In genomic region chr19:2774083-2774679, GRCh38 we compare ENCODE assay signal across 18 cellular contexts. TPM values are rescaled to one million over a fixed set of nuclear protein-coding genes. Genes with fewer than 3 reads are reported as not detected.
DNase-seq lines count a peak whose midpoint lies in the region; ATAC-seq and TF ChIP-seq lines count a peak whose summit lies in the region.
"Had no signal": no experiment of that assay in that cellular context is flagged by ENCODE, and none has a peak within 500 bp of the region (broad histone marks: within the 10 kb centered on the region; RNA-seq: fewer than 3 reads in every experiment).

No MANE protein-coding gene starts in this region.

- H3K18ac ChIP-seq in trophoblast cell (ENCODE audit: low read length) = no peak overlapping the region

- no peak overlapping the region for H3K4me3 Mint-ChIP-seq in CD4-positive, CD25-positive, alpha-beta regulatory T cell

- H3K4me1 ChIP-seq in CD4-positive, CD25-positive, alpha-beta regulatory T cell (ENCODE audit: control insufficient read depth, insufficient read depth, low read length, poor library complexity, severe bottlenecking) = peaks cover 16% of the 10 kb centered on the region
- peaks cover 13% of the 10 kb centered on the region for H3K4me1 ChIP-seq in NT2/D1 (ENCODE audit: insufficient read depth, insufficient read length)
- H3K4me1 ChIP-seq in trophoblast cell (ENCODE audit: control insufficient read depth in 1 of 2, insufficient read depth in 2 of 2, low read length in 2 of 2) = peaks cover 21 to 22% of the 10 kb centered on the region in 2 experiments
- H3K4me1 ChIP-seq in stomach = peaks cover 17 to 69% (median 52%) of the 10 kb centered on the region in 4 donors

- H3K27ac ChIP-seq in CD4-positive, CD25-positive, alpha-beta regulatory T cell (ENCODE audit: insufficient read depth, low read length, poor library complexity, severe bottlenecking) = no peak overlapping the region
- H3K27ac ChIP-seq in trophoblast cell (ENCODE audit: low read depth, low read length) (no peak overlapping the region), stomach (peak overlapping the region in 2 of 5 donors; percentile 71 to 82)
- H3K27ac ChIP-seq: hepatocyte had no signal

- H3K9ac ChIP-seq in NT2/D1 (ENCODE audit: insufficient read length, low read depth) = peak overlapping the region; percentile 10
- no peak overlapping the region for H3K9ac ChIP-seq in trophoblast cell (ENCODE audit: low read length)
- H3K9ac ChIP-seq: SK-N-SH had no signal

- H3K27ac Mint-ChIP-seq in CD4-positive, CD25-positive, alpha-beta regulatory T cell = peak overlapping the region; percentile 64 to 91 (median 82)

- peaks cover 3% of the 10 kb centered on the region for H3K36me3 ChIP-seq in CD4-positive, CD25-positive, alpha-beta regulatory T cell (ENCODE audit: control insufficient read depth, insufficient read depth, low read length)
- H3K36me3 ChIP-seq in NT2/D1 (ENCODE audit: insufficient read depth, insufficient read length, low read length) (peaks cover 79% of the 10 kb centered on the region), trophoblast cell (ENCODE audit: control insufficient read depth in 1 of 2, insufficient read depth in 2 of 2, low read length in 2 of 2) (peaks cover 41 to 50% of the 10 kb centered on the region in 2 experiments), stomach (peaks cover 0 to 36% (median 26%) of the 10 kb centered on the region in 4 donors)
- H3K36me3 ChIP-seq: thoracic aorta had no signal

- H2AK5ac ChIP-seq in trophoblast cell (ENCODE audit: low read length) = no peak overlapping the region

- H2AFZ ChIP-seq in trophoblast cell (ENCODE audit: insufficient read depth, low read length, poor library complexity) = no peak overlapping the region
- H2AFZ ChIP-seq: hepatocyte had no signal

- H2BK5ac ChIP-seq in trophoblast cell (ENCODE audit: low read depth, low read length, poor library complexity) = no peak overlapping the region

- peaks cover 5 to 35% (median 23%) of the 10 kb centered on the region in 4 donors for H3K4me1 Mint-ChIP-seq in CD4-positive, CD25-positive, alpha-beta regulatory T cell

- no CpG with 5 or more reads among the region's 32 CpGs for WGBS in trophoblast cell (ENCODE audit: extremely low coverage, insufficient coverage, insufficient read length)
- WGBS in stomach, 5 donors = 86 to 90% (median 88%) methylated on average over 25 to 32 of the region's 32 CpGs

- TF ChIP-seq POLR2A in stomach (IDR thresholded peaks at IDR 0.05) = no peak

- H3K36me3 Mint-ChIP-seq in CD4-positive, CD25-positive, alpha-beta regulatory T cell = peaks cover 10% of the 10 kb centered on the region

- no peak overlapping the region for H3K4me2 ChIP-seq in trophoblast cell (ENCODE audit: low read length)
- H3K4me2 ChIP-seq: hepatocyte, SK-N-SH had no signal

- H2BK120ac ChIP-seq in trophoblast cell (ENCODE audit: insufficient read depth, low read length, poor library complexity) = no peak overlapping the region

- no peak overlapping the region for H3K4me3 ChIP-seq in CD4-positive, CD25-positive, alpha-beta regulatory T cell (ENCODE audit: low read depth, low read length)
- H3K4me3 ChIP-seq in NT2/D1 (ENCODE audit: insufficient read length, low read depth) (no peak overlapping the region), trophoblast cell (ENCODE audit: low read depth, low read length) (no peak overlapping the region), stomach (no peak overlapping the region)
- H3K4me3 ChIP-seq: coronary artery, esophagus muscularis mucosa, hepatocyte, thoracic aorta had no signal

- H3K14ac ChIP-seq in trophoblast cell (ENCODE audit: low read length) = no peak overlapping the region

- no peak for TF ChIP-seq EP300 in stomach (IDR thresholded peaks at IDR 0.05)

- H4K8ac ChIP-seq in trophoblast cell (ENCODE audit: low read depth, low read length) = no peak overlapping the region

- no peaks in the 10 kb centered on the region for H3K27me3 ChIP-seq in CD4-positive, CD25-positive, alpha-beta regulatory T cell (ENCODE audit: control insufficient read depth, insufficient read depth, low read length)
- H3K27me3 ChIP-seq in NT2/D1 (ENCODE audit: insufficient read depth, insufficient read length) = no peaks in the 10 kb centered on the region
- H3K27me3 ChIP-seq in trophoblast cell (ENCODE audit: insufficient read depth, low read length) = no peaks in the 10 kb centered on the region
- H3K27me3 ChIP-seq in stomach = no peaks in the 10 kb centered on the region
- H3K27me3 ChIP-seq: esophagus muscularis mucosa, hepatocyte had no signal

- ATAC-seq in CD4-positive, CD25-positive, alpha-beta regulatory T cell (ENCODE audit: low read depth in 2 of 2) = no peak
- ATAC-seq in GM21515 (IDR thresholded peaks at IDR 0.05; ENCODE audit: unreplicated experiment) = no peak

- no peaks in the 10 kb centered on the region for H3K27me3 Mint-ChIP-seq in CD4-positive, CD25-positive, alpha-beta regulatory T cell

- peaks cover 0 to 1% (median 0%) of the 10 kb centered on the region in 7 donors for H3K9me3 Mint-ChIP-seq in CD4-positive, CD25-positive, alpha-beta regulatory T cell

- H3K9me3 ChIP-seq in CD4-positive, CD25-positive, alpha-beta regulatory T cell (ENCODE audit: control insufficient read depth in 2 of 2, low read length in 2 of 2) = no peaks in the 10 kb centered on the region
- H3K9me3 ChIP-seq in NT2/D1 (ENCODE audit: insufficient read depth, low read length) (no peaks in the 10 kb centered on the region), trophoblast cell (ENCODE audit: insufficient read depth, low read depth, low read length) (no peaks in the 10 kb centered on the region), stomach (no peaks in the 10 kb centered on the region)
- H3K9me3 ChIP-seq: esophagus muscularis mucosa, SK-N-SH, thoracic aorta had no signal

- TF ChIP-seq CTCF in stomach (IDR thresholded peaks at IDR 0.05) = no peak

- no peak overlapping the region for H4K91ac ChIP-seq in trophoblast cell (ENCODE audit: low read depth, low read length)

- no peak overlapping the region for H3K23ac ChIP-seq in trophoblast cell (ENCODE audit: low read length)

- no peak overlapping the region for H4K12ac ChIP-seq in trophoblast cell (ENCODE audit: low read depth, low read length)

- no peak overlapping the region for H2BK12ac ChIP-seq in trophoblast cell (ENCODE audit: low read length)

- no peaks in the 10 kb centered on the region for H3K79me1 ChIP-seq in trophoblast cell (ENCODE audit: low read length)

- no peak for DNase-seq in CD4-positive, CD25-positive, alpha-beta regulatory T cell
- DNase-seq in NT2/D1 (ENCODE audit: low read depth, low spot score) (no peak), germinal center (ENCODE audit: low spot score) (peak; percentile 40), trophoblast cell (no peak), NCI-H1048 (lab: John Stamatoyannopoulos, UW) (no peak), stomach (no peak), kidney glomerular epithelial cell (lab: John Stamatoyannopoulos, UW) (no peak)
- DNase-seq: AML-193, amniotic stem cell, DMS79 treated with DMSO at 0.1 percent for 48 hours, NCI-H2171, nucleus accumbens, SK-N-SH had no signal

- H3K79me2 ChIP-seq in trophoblast cell (ENCODE audit: control insufficient read depth, insufficient read depth, low read length, poor library complexity) = peaks cover 39% of the 10 kb centered on the region

- intact Hi-C loops in stomach (cut with DNase I; ENCODE audit: low total_unique reads) = no loop called here

- H3K4ac ChIP-seq in trophoblast cell (ENCODE audit: low read depth, low read length) = peak overlapping the region; percentile 96

RNA-seq across cellular contexts. Expression of gene SGTA, which starts 8.9 kb away (rescaled TPM):
- total RNA-seq in CD4-positive, CD25-positive, alpha-beta regulatory T cell = 35.7 TPM
- 10 to 100 TPM; 28.2 to 35.3 (median 31.5) TPM for polyA plus RNA-seq in CD4-positive, CD25-positive, alpha-beta regulatory T cell
- 104 and 107 TPM in 2 replicates for polyA plus RNA-seq in trophoblast cell (2013)
- 100 to 1,000 TPM in 1 of 5 donors, 10 to 100 TPM in 4; 18.5 to 173 (median 41.1) TPM for total RNA-seq in stomach
- polyA plus RNA-seq in stomach = 10 to 100 TPM; 46.1 to 64.8 (median 59.3) TPM

RNA-seq across cellular contexts. Expression of gene THOP1, which starts 11.1 kb away (rescaled TPM):
- 26.5 TPM for total RNA-seq in CD4-positive, CD25-positive, alpha-beta regulatory T cell
- 10 to 100 TPM; 20.0 to 28.0 (median 23.3) TPM for polyA plus RNA-seq in CD4-positive, CD25-positive, alpha-beta regulatory T cell
- polyA plus RNA-seq in trophoblast cell (2013) = 71.6 and 74.6 TPM in 2 replicates
- total RNA-seq in stomach = 100 to 1,000 TPM in 1 of 5 donors, 10 to 100 TPM in 4; 16.1 to 244 (median 50.8) TPM
- 10 to 100 TPM; 16.2 to 47.9 (median 46.5) TPM for polyA plus RNA-seq in stomach

RNA-seq across cellular contexts. Expression of gene SLC39A3, which starts 34.4 kb away (rescaled TPM):
- 14.6 TPM for total RNA-seq in CD4-positive, CD25-positive, alpha-beta regulatory T cell
- polyA plus RNA-seq in CD4-positive, CD25-positive, alpha-beta regulatory T cell = 10 to 100 TPM; 35.1 to 41.8 (median 36.9) TPM
- 22.5 and 23.8 TPM in 2 replicates for polyA plus RNA-seq in trophoblast cell (2013)
- total RNA-seq in stomach = 10 to 100 TPM in 2 of 5 donors, 1 to 10 TPM in 2, not detected in 1; 3.6 to 33.6 (median 16.4) TPM
- 10 to 100 TPM in 2 of 3 donors, 1 to 10 TPM in 1; 7.3 to 26.7 (median 14.9) TPM for polyA plus RNA-seq in stomach

RNA-seq across cellular contexts. Expression of gene ZNF554, which starts 45.5 kb away (rescaled TPM):
- total RNA-seq in CD4-positive, CD25-positive, alpha-beta regulatory T cell = 3.3 TPM
- 1 to 10 TPM; 1.8 to 6.1 (median 3.5) TPM for polyA plus RNA-seq in CD4-positive, CD25-positive, alpha-beta regulatory T cell
- 4.9 and 5.0 TPM in 2 replicates for polyA plus RNA-seq in trophoblast cell (2013)
- 10 to 100 TPM in 2 of 5 donors, 1 to 10 TPM in 2, under 1 TPM in 1; 0.58 to 21.4 (median 7.5) TPM for total RNA-seq in stomach
- polyA plus RNA-seq in stomach = 1 to 10 TPM; 1.6 to 2.7 (median 2.2) TPM

RNA-seq across cellular contexts. Expression of gene DIRAS1, which starts 53.0 kb away (rescaled TPM):
- total RNA-seq in CD4-positive, CD25-positive, alpha-beta regulatory T cell = not detected
- not detected for polyA plus RNA-seq in CD4-positive, CD25-positive, alpha-beta regulatory T cell
- 0.25 and 0.42 TPM in 2 replicates for polyA plus RNA-seq in trophoblast cell (2013)
- 1 to 10 TPM in 2 of 5 donors, under 1 TPM in 2, not detected in 1; 0.73 to 2.9 (median 1.0) TPM for total RNA-seq in stomach
- polyA plus RNA-seq in stomach = 1 to 10 TPM; 2.1 to 8.4 (median 2.8) TPM
